ENCODE assay signal across 21 cellular contexts in genomic region chr2:29769847-29770246, GRCh38.
DNase-seq lines count a peak whose midpoint lies in the region; ATAC-seq, FAIRE-seq and TF ChIP-seq lines count a peak whose summit lies in the region.
"Had no signal": no experiment of that assay in that cellular context is flagged by ENCODE, and none has a peak within 500 bp of the region (broad histone marks: within the 10 kb centered on the region; RNA-seq: fewer than 3 reads in every experiment).

No MANE protein-coding gene starts in this region.

- H3K4me1 Mint-ChIP-seq in endodermal cell, result peaks cover 38% of the 10 kb centered on the region
- H3K4me1 Mint-ChIP-seq: B cell had no signal

- no peaks in the 10 kb centered on the region for H3K27me3 ChIP-seq in endodermal cell (ENCODE audit: control insufficient read depth, insufficient read depth, low read length, poor library complexity, severe bottlenecking)
- no peaks in the 10 kb centered on the region for H3K27me3 ChIP-seq in pancreas
- H3K27me3 ChIP-seq: BLaER1 treated with 17β-estradiol and CSF1 and Interleukin-3, amounts not matched to agents 10 nM and 100 nM had no signal

- peak in 3 of 4 donors; percentile 24 to 84 (median 68) for ATAC-seq in pancreas
- ATAC-seq in GM21825 (IDR thresholded peaks at IDR 0.05; ENCODE audit: unreplicated experiment), result no peak
- ATAC-seq in left colon, result no peak
- ATAC-seq: A549; CD8-positive, alpha-beta T cell had no signal

- H3K9me3 ChIP-seq in endodermal cell (ENCODE audit: control insufficient read depth, low read length), result no peaks in the 10 kb centered on the region
- no peaks in the 10 kb centered on the region for H3K9me3 ChIP-seq in pancreas
- H3K9me3 ChIP-seq: A549; BLaER1 treated with 17β-estradiol and CSF1 and Interleukin-3, amounts not matched to agents 10 nM and 100 nM; Caco-2 had no signal

- H3K9ac ChIP-seq in endodermal cell (ENCODE audit: extremely low read depth, low read length, poor library complexity, severe bottlenecking), result no peak overlapping the region
- H3K9ac ChIP-seq: BLaER1 treated with 17β-estradiol and CSF1 and Interleukin-3, amounts not matched to agents 10 nM and 100 nM had no signal

- WGBS in endodermal cell (ENCODE audit: insufficient coverage in 1 of 2, insufficient read length in 1 of 2), 2 experiments, result 75% methylated on average over 4 of the region's 4 CpGs; no CpG with 5 or more reads in 1 of the 2 experiments
- 34 to 35% methylated on average over 4 of the region's 4 CpGs for WGBS in pancreas, 2 donors

- no peaks in the 10 kb centered on the region for H3K9me3 Mint-ChIP-seq in endodermal cell
- H3K9me3 Mint-ChIP-seq: CD4-positive, alpha-beta T cell; CD8-positive, alpha-beta T cell had no signal

- TF ChIP-seq CTCF in VCaP (conservative IDR thresholded peaks at IDR 0.05) (no peak), endodermal cell (conservative IDR thresholded peaks at IDR 0.05) (no peak), pancreas (IDR thresholded peaks at IDR 0.05) (no peak)

- H3K4me1 ChIP-seq in endodermal cell (ENCODE audit: control insufficient read depth, insufficient read depth, low read length), result peaks cover 13% of the 10 kb centered on the region
- peaks cover 0 to 4% (median 0%) of the 10 kb centered on the region in 3 donors for H3K4me1 ChIP-seq in pancreas
- H3K4me1 ChIP-seq: A549, Caco-2 had no signal

- no peaks in the 10 kb centered on the region for H3K36me3 ChIP-seq in endodermal cell (ENCODE audit: control insufficient read depth, insufficient read depth, low read length)
- no peaks in the 10 kb centered on the region for H3K36me3 ChIP-seq in pancreas
- H3K36me3 ChIP-seq: BLaER1 treated with 17β-estradiol and CSF1 and Interleukin-3, amounts not matched to agents 10 nM and 100 nM had no signal

- H3K4me3 ChIP-seq in endodermal cell (ENCODE audit: low read length), result peak overlapping the region; percentile 30
- no peak overlapping the region for H3K4me3 ChIP-seq in pancreas
- H3K4me3 ChIP-seq: A549; BLaER1 treated with 17β-estradiol and CSF1 and Interleukin-3, amounts not matched to agents 10 nM and 100 nM had no signal

- no peaks in the 10 kb centered on the region for H3K36me3 Mint-ChIP-seq in endodermal cell (ENCODE audit: low read depth)
- H3K36me3 Mint-ChIP-seq: CD8-positive, alpha-beta T cell had no signal

- H3K27me3 Mint-ChIP-seq in endodermal cell (ENCODE audit: insufficient read depth), result no peaks in the 10 kb centered on the region

- FAIRE-seq in pancreas (lab: Jason Lieb, UNC), result no peak
- FAIRE-seq: A549, D721Med, G401.6, GM12891, GM19239 had no signal

- intact Hi-C loops in pancreas (cut with DNase I) (no loop called here), left colon (cut with DNase I, micrococcal nuclease) (no loop called here)

- no peak overlapping the region for H3K4me3 Mint-ChIP-seq in endodermal cell
- H3K4me3 Mint-ChIP-seq: B cell; CD4-positive, alpha-beta T cell; CD8-positive, alpha-beta T cell had no signal

- H3K27ac Mint-ChIP-seq in endodermal cell, result peak overlapping the region; percentile 42
- H3K27ac Mint-ChIP-seq: B cell; CD4-positive, alpha-beta T cell; CD8-positive, alpha-beta T cell had no signal

- peak overlapping the region; percentile 78 for H3K27ac ChIP-seq in VCaP
- H3K27ac ChIP-seq in endodermal cell (ENCODE audit: low read depth, low read length), result no peak overlapping the region
- no peak overlapping the region for H3K27ac ChIP-seq in pancreas
- H3K27ac ChIP-seq: 22Rv1; A549; BLaER1 treated with 17β-estradiol and CSF1 and Interleukin-3, amounts not matched to agents 10 nM and 100 nM; C4-2B had no signal

- DNase-seq in endodermal cell, result no peak
- DNase-seq in pancreas, result peak in 1 of 6 donors; percentile 19
- no peak for DNase-seq in left colon
- DNase-seq: AML-193; Caco-2; Calu3; CD4-positive, alpha-beta T cell; CD8-positive, alpha-beta T cell; DMS79 treated with DMSO at 0.1 percent for 48 hours; GF-D8 had no signal

Comparison
In these comparisons a context has a peak if more than half of its experiments do, and no peak if none do; other contexts are left out.
1. ATAC-seq: peak in pancreas (3 of 4); none in GM21825 (single experiment) and left colon (single experiment).